8 cellular contexts compared by ENCODE assay signal in genomic region chr16:56950881-56951771, GRCh38. TPM values are rescaled to one million over a fixed set of nuclear protein-coding genes. Genes with fewer than 3 reads are reported as not detected.
DNase-seq lines count a peak whose midpoint lies in the region; ATAC-seq and TF ChIP-seq lines count a peak whose summit lies in the region.

No MANE protein-coding gene starts in this region.

- in situ Hi-C loops in GM13977 (cut with MboI; ENCODE audit: low pct_unique_long_range_greater_than_20kb, low sequenced_read_pairs, unreplicated experiment), result loop anchor here (10.0 kb wide), 1 partner anchor 86 kb away; the partner anchor contains the start of gene SLC12A3

- H3K27me3 Mint-ChIP-seq in activated T-cell treated with anti-CD3 and anti-CD28 coated beads, Interleukin-2, amount 50 U/mL, for 4 hours (ENCODE audit: low read depth), result no peaks in the 10 kb centered on the region

- H3K36me3 Mint-ChIP-seq in activated T-cell treated with anti-CD3 and anti-CD28 coated beads, Interleukin-2, amount 50 U/mL, for 4 hours (ENCODE audit: insufficient read depth), result peaks cover 9% of the 10 kb centered on the region

- TF ChIP-seq CTCF in AG09319 (IDR thresholded peaks at IDR 0.05; ENCODE audit: low read depth, low read length), result peak; percentile 74
- peak; percentile 79 for TF ChIP-seq CTCF in GM13977 (IDR thresholded peaks at IDR 0.05; ENCODE audit: extremely low read depth, insufficient read depth, missing control alignments)
- peak; percentile 71 for TF ChIP-seq CTCF in foreskin fibroblast (IDR thresholded peaks at IDR 0.05; ENCODE audit: low read depth, low read length)
- peak; percentile 70 for TF ChIP-seq CTCF in retinal pigment epithelial cell (conservative IDR thresholded peaks at IDR 0.05; ENCODE audit: low read depth, low read length)

- peaks cover 18% of the 10 kb centered on the region for H3K4me1 Mint-ChIP-seq in activated T-cell treated with anti-CD3 and anti-CD28 coated beads, Interleukin-2, amount 50 U/mL, for 4 hours (ENCODE audit: low read depth)

- H3K9me3 Mint-ChIP-seq in activated T-cell treated with anti-CD3 and anti-CD28 coated beads, Interleukin-2, amount 50 U/mL, for 4 hours, result no peaks in the 10 kb centered on the region

- H3K4me3 ChIP-seq in foreskin fibroblast (ENCODE audit: low read depth in 1 of 2, low read length in 2 of 2), result no peak overlapping the region
- H3K4me3 ChIP-seq in retinal pigment epithelial cell (ENCODE audit: low read length), result no peak overlapping the region

- H3K4me3 Mint-ChIP-seq in activated T-cell treated with anti-CD3 and anti-CD28 coated beads, Interleukin-2, amount 50 U/mL, for 4 hours, result no peak overlapping the region

- no peak for DNase-seq in AG09319 (ENCODE audit: extremely low read depth, low read depth)
- DNase-seq in GM13977 (ENCODE audit: low spot score), result peak; percentile 66
- peak; percentile 94 for DNase-seq in NOMO-1 treated with dmso at 0.1 percent for 144 hours (lab: John Stamatoyannopoulos, UW; ENCODE audit: unreplicated experiment)
- peak; percentile 46 for DNase-seq in activated T-cell treated with anti-CD3 and anti-CD28 coated beads, Interleukin-2, amount 50 U/mL, for 4 hours
- DNase-seq in foreskin fibroblast, result peak in 1 of 2 donors; percentile 76
- DNase-seq in retinal pigment epithelial cell (ENCODE audit: low read depth), result no peak
- no peak for DNase-seq in NCI-H2029 treated with DMSO at 0.1 percent for 48 hours (lab: John Stamatoyannopoulos, UW)

- peak; percentile 63 for ATAC-seq in HG02938 (IDR thresholded peaks at IDR 0.05; ENCODE audit: unreplicated experiment)
- ATAC-seq in activated T-cell treated with anti-CD3 and anti-CD28 coated beads, Interleukin-2, amount 50 U/mL, for 4 hours, result peak; percentile 91 to 92

RNA-seq across cellular contexts. Expression of gene CETP, which starts 10.6 kb away (rescaled TPM):
- under 1 TPM in 1 of 3 donors, not detected in 2; 0.11 TPM for total RNA-seq in activated T-cell treated with anti-CD3 and anti-CD28 coated beads, Interleukin-2, amount 50 U/mL, for 4 hours

RNA-seq across cellular contexts. Expression of gene HERPUD1, which starts 19.2 kb away (rescaled TPM):
- 100 to 1,000 TPM; 161 to 228 (median 170) TPM for total RNA-seq in activated T-cell treated with anti-CD3 and anti-CD28 coated beads, Interleukin-2, amount 50 U/mL, for 4 hours

RNA-seq across cellular contexts. Expression of gene NLRC5, which starts 38.2 kb away (rescaled TPM):
- 100 to 1,000 TPM; 143 to 180 (median 158) TPM for total RNA-seq in activated T-cell treated with anti-CD3 and anti-CD28 coated beads, Interleukin-2, amount 50 U/mL, for 4 hours

Comparison
In these comparisons a context has a peak if more than half of its experiments do, and no peak if none do; other contexts are left out.
1. DNase-seq: peak in GM13977 (single experiment), NOMO-1 treated with dmso at 0.1 percent for 144 hours (single experiment) and activated T-cell treated with anti-CD3 and anti-CD28 coated beads, Interleukin-2, amount 50 U/mL, for 4 hours (single experiment); none in AG09319 (single experiment), retinal pigment epithelial cell (single experiment) and NCI-H2029 treated with DMSO at 0.1 percent for 48 hours (single experiment).
2. Peak in every context shown above with its lines, with median percentiles within 50 percentile points of each other: CTCF ChIP-seq.